8 cellular contexts compared by ENCODE assay signal in genomic region chr7:133230591-133231194, GRCh38. TPM values are rescaled to one million over a fixed set of nuclear protein-coding genes. Genes with fewer than 3 reads are reported as not detected.
A peak's percentile ranks its signal among the peaks of the same experiment; 100 is the strongest.
DNase-seq lines count a peak whose midpoint lies in the region; ATAC-seq and TF ChIP-seq lines count a peak whose summit lies in the region.

No MANE protein-coding gene starts in this region.

- TF ChIP-seq CTCF in AG04449 (IDR thresholded peaks at IDR 0.05; ENCODE audit: insufficient read depth, low read length, missing control alignments) (peak; percentile 62), GM12865 (IDR thresholded peaks at IDR 0.05; ENCODE audit: insufficient read depth, low read depth, low read length, missing control alignments) (peak; percentile 68), WI38 (IDR thresholded peaks at IDR 0.05; ENCODE audit: low read depth, low read length) (peak; percentile 67), epithelial cell of proximal tubule (conservative IDR thresholded peaks at IDR 0.05; ENCODE audit: low read depth, low read length) (peak; percentile 92), nephron progenitor cell (IDR thresholded peaks at IDR 0.05) (peak; percentile 73)

- H3K4me3 Mint-ChIP-seq in nephron progenitor cell = no peak overlapping the region

- H3K4me3 ChIP-seq in AG04449 (ENCODE audit: low read depth, low read length) (no peak overlapping the region), GM12865 (ENCODE audit: low read depth, low read length) (no peak overlapping the region), WI38 (ENCODE audit: low read depth, low read length) (no peak overlapping the region), epithelial cell of proximal tubule (ENCODE audit: low read depth, low read length) (no peak overlapping the region)

- peaks cover 7% of the 10 kb centered on the region for H3K4me1 Mint-ChIP-seq in nephron progenitor cell

- H3K27ac Mint-ChIP-seq in nephron progenitor cell = no peak overlapping the region

- POLR2A ChIA-PET in AG04449 (lab: Yijun Ruan, JAX) = no interaction called here

- peaks cover 7% of the 10 kb centered on the region for H3K9me3 Mint-ChIP-seq in nephron progenitor cell

- CTCF ChIA-PET in AG04449 (lab: Yijun Ruan, JAX) = interaction anchor here (0.8 to 3.4 kb wide), 4 partner anchors 8 to 650 kb away, joined by 5 to 16 read pairs (median 7); no protein-coding TSS in a partner anchor

- peaks cover 3% of the 10 kb centered on the region for H3K27me3 Mint-ChIP-seq in nephron progenitor cell (ENCODE audit: low read depth, poor library complexity)

- no peaks in the 10 kb centered on the region for H3K36me3 Mint-ChIP-seq in nephron progenitor cell (ENCODE audit: low read depth)

- ATAC-seq in GM18498 (IDR thresholded peaks at IDR 0.05; ENCODE audit: unreplicated experiment) (no peak), HG03520 (IDR thresholded peaks at IDR 0.05; ENCODE audit: unreplicated experiment) (no peak)

- DNase-seq in AG04449 (ENCODE audit: low read depth, low spot score) = no peak
- peak; percentile 61 for DNase-seq in GM12865 (ENCODE audit: low read depth)
- DNase-seq in NCI-H2081 treated with DMSO at 0.1 percent for 48 hours (lab: John Stamatoyannopoulos, UW) = peak; percentile 32
- DNase-seq in epithelial cell of proximal tubule (ENCODE audit: low read depth) = no peak
- DNase-seq in nephron progenitor cell = peak; percentile 53

RNA-seq across cellular contexts. Expression of gene EXOC4, which starts 22.2 kb away (rescaled TPM):
- 27.1 and 41.3 TPM in 2 replicates for total RNA-seq in epithelial cell of proximal tubule

Comparison
In these comparisons a context has a peak if more than half of its experiments do, and no peak if none do; other contexts are left out.
1. DNase-seq: peak in GM12865 (single experiment), NCI-H2081 treated with DMSO at 0.1 percent for 48 hours (single experiment) and nephron progenitor cell (single experiment); none in AG04449 (single experiment) and epithelial cell of proximal tubule (single experiment).
2. Peak in every context shown above with its lines, with median percentiles within 50 percentile points of each other: CTCF ChIP-seq.